ENCODE assay signal across 8 cellular contexts in genomic region chr3:13451301-13451673, GRCh38. TPM values are rescaled to one million over a fixed set of nuclear protein-coding genes. Genes with fewer than 3 reads are reported as not detected.
DNase-seq lines count a peak whose midpoint lies in the region; ATAC-seq and TF ChIP-seq lines count a peak whose summit lies in the region.

No MANE protein-coding gene starts in this region.

- peak; percentile 14 for ATAC-seq in HG02884 (IDR thresholded peaks at IDR 0.05; ENCODE audit: unreplicated experiment)

- H3K27me3 Mint-ChIP-seq in T-helper 1 cell treated with Interleukin-12 subunit alpha and Interleukin-12 subunit beta and Interleukin-4 antibody, amounts not matched to agents 30 μg/mL and 1 μg/mL, for 36 hours (ENCODE audit: low read depth): no peaks in the 10 kb centered on the region
- no peaks in the 10 kb centered on the region for H3K27me3 Mint-ChIP-seq in dendritic cell treated with granulocyte-macrophage colony-stimulating factor and Interleukin-4, amounts not matched to agents 40 ng/mL and 50 ng/mL, for 4 days

- H3K9ac ChIP-seq in mucosa of rectum (ENCODE audit: low read depth in 1 of 2, low read length in 2 of 2): peak overlapping the region; percentile 67 to 72

- peak; percentile 24 for DNase-seq in transverse colon
- DNase-seq in D341Med (ENCODE audit: low spot score): no peak
- no peak for DNase-seq in amniotic stem cell (lab: John Stamatoyannopoulos, UW)

- no peak for TF ChIP-seq EP300 in transverse colon (IDR thresholded peaks at IDR 0.05; ENCODE audit: low read depth)

- H3K36me3 Mint-ChIP-seq in T-helper 1 cell treated with Interleukin-12 subunit alpha and Interleukin-12 subunit beta and Interleukin-4 antibody, amounts not matched to agents 30 μg/mL and 1 μg/mL, for 36 hours (ENCODE audit: low read depth): no peaks in the 10 kb centered on the region
- no peaks in the 10 kb centered on the region for H3K36me3 Mint-ChIP-seq in dendritic cell treated with granulocyte-macrophage colony-stimulating factor and Interleukin-4, amounts not matched to agents 40 ng/mL and 50 ng/mL, for 4 days (ENCODE audit: low read depth)

- H3K27me3 ChIP-seq in mucosa of rectum (ENCODE audit: control insufficient read depth in 2 of 2, insufficient read depth in 2 of 2, low read length in 2 of 2) (no peaks in the 10 kb centered on the region), transverse colon (no peaks in the 10 kb centered on the region)

- H3K27ac Mint-ChIP-seq in T-helper 1 cell treated with Interleukin-12 subunit alpha and Interleukin-12 subunit beta and Interleukin-4 antibody, amounts not matched to agents 30 μg/mL and 1 μg/mL, for 36 hours: peak overlapping the region; percentile 86
- H3K27ac Mint-ChIP-seq in dendritic cell treated with granulocyte-macrophage colony-stimulating factor and Interleukin-4, amounts not matched to agents 40 ng/mL and 50 ng/mL, for 4 days: peak overlapping the region; percentile 84

- 0 to 2% methylated on average over 4 to 7 of the region's 7 CpGs for WGBS in transverse colon (ENCODE audit: low coverage in 1 of 2), 2 donors

- peak overlapping the region; percentile 91 for H3K4me3 Mint-ChIP-seq in T-helper 1 cell treated with Interleukin-12 subunit alpha and Interleukin-12 subunit beta and Interleukin-4 antibody, amounts not matched to agents 30 μg/mL and 1 μg/mL, for 36 hours
- H3K4me3 Mint-ChIP-seq in dendritic cell treated with granulocyte-macrophage colony-stimulating factor and Interleukin-4, amounts not matched to agents 40 ng/mL and 50 ng/mL, for 4 days: peak overlapping the region; percentile 84

- no peaks in the 10 kb centered on the region for H3K9me3 Mint-ChIP-seq in T-helper 1 cell treated with Interleukin-12 subunit alpha and Interleukin-12 subunit beta and Interleukin-4 antibody, amounts not matched to agents 30 μg/mL and 1 μg/mL, for 36 hours
- no peaks in the 10 kb centered on the region for H3K9me3 Mint-ChIP-seq in dendritic cell treated with granulocyte-macrophage colony-stimulating factor and Interleukin-4, amounts not matched to agents 40 ng/mL and 50 ng/mL, for 4 days

- intact Hi-C loops in dendritic cell treated with granulocyte-macrophage colony-stimulating factor and Interleukin-4, amounts not matched to agents 40 ng/mL and 50 ng/mL, for 4 days (cut with micrococcal nuclease): loop anchor here (1.0 kb wide), 1 partner anchor 37 kb away; no protein-coding TSS in a partner anchor
- intact Hi-C loops in transverse colon (cut with DNase I; ENCODE audit: low total_unique reads): loop anchor here (10.0 kb wide), 1 partner anchor 356 kb away; no protein-coding TSS in a partner anchor

- peaks cover 13% of the 10 kb centered on the region for H3K4me1 Mint-ChIP-seq in T-helper 1 cell treated with Interleukin-12 subunit alpha and Interleukin-12 subunit beta and Interleukin-4 antibody, amounts not matched to agents 30 μg/mL and 1 μg/mL, for 36 hours (ENCODE audit: low read depth)
- peaks cover 14% of the 10 kb centered on the region for H3K4me1 Mint-ChIP-seq in dendritic cell treated with granulocyte-macrophage colony-stimulating factor and Interleukin-4, amounts not matched to agents 40 ng/mL and 50 ng/mL, for 4 days (ENCODE audit: low read depth)

- H3K9me3 ChIP-seq in mucosa of rectum (ENCODE audit: control insufficient read depth in 2 of 2, low read length in 2 of 2): no peaks in the 10 kb centered on the region
- no peaks in the 10 kb centered on the region for H3K9me3 ChIP-seq in transverse colon

- TF ChIP-seq POLR2A in transverse colon (IDR thresholded peaks at IDR 0.05): no peak

- peak overlapping the region; percentile 43 to 91 for H3K27ac ChIP-seq in mucosa of rectum (ENCODE audit: low read depth in 2 of 2, low read length in 2 of 2)
- H3K27ac ChIP-seq in transverse colon: peak overlapping the region; percentile 81 to 90 (median 88)

- H3K36me3 ChIP-seq in mucosa of rectum (ENCODE audit: control insufficient read depth in 2 of 2, insufficient read depth in 2 of 2, low read length in 2 of 2) (no peaks in the 10 kb centered on the region), transverse colon (no peaks in the 10 kb centered on the region)

- in situ Hi-C loops in transverse colon (cut with MboI; ENCODE audit: low pct_ligation_motif_present in 1 of 4, low pct_unique_long_range_greater_than_20kb in 1 of 4, low sequenced_read_pairs in 3 of 4): loop anchor here (10.0 to 25.0 kb wide), 2 partner anchors 364 to 366 kb away; no protein-coding TSS in a partner anchor

- no peak for TF ChIP-seq CTCF in GM12875 (IDR thresholded peaks at IDR 0.05; ENCODE audit: borderline replicate concordance, insufficient read depth, low read depth, low read length)
- TF ChIP-seq CTCF in transverse colon (IDR thresholded peaks at IDR 0.05): no peak

- H3K4me3 ChIP-seq in GM12875 (ENCODE audit: low read depth, low read length) (peak overlapping the region; percentile 17), mucosa of rectum (ENCODE audit: low read length in 2 of 2) (peak overlapping the region; percentile 84 to 93), transverse colon (peak overlapping the region; percentile 35 to 63 (median 44))

- H3K4me1 ChIP-seq in mucosa of rectum (ENCODE audit: control insufficient read depth in 2 of 2, insufficient read depth in 2 of 2, low read length in 2 of 2): peaks cover 7 to 10% of the 10 kb centered on the region in 2 donors
- peaks cover 0 to 12% (median 9%) of the 10 kb centered on the region in 4 donors for H3K4me1 ChIP-seq in transverse colon

RNA-seq across cellular contexts. Expression of gene HDAC11, which starts 28.8 kb away (rescaled TPM):
- 10 to 100 TPM; 19.8 to 44.0 (median 27.1) TPM for total RNA-seq in transverse colon

RNA-seq across cellular contexts. Expression of gene NUP210, which starts 31.2 kb away (rescaled TPM):
- total RNA-seq in transverse colon: 100 to 1,000 TPM in 1 of 4 donors, 10 to 100 TPM in 2, 1 to 10 TPM in 1; 6.0 to 202 (median 14.6) TPM

Comparison
In these comparisons a context has a peak if more than half of its experiments do, and no peak if none do; other contexts are left out.
1. H3K4me3 ChIP-seq: peak in every context shown above with its lines; median percentile 88 in mucosa of rectum; 44 in transverse colon; 17 in GM12875.